In the genomic region with DNA sequence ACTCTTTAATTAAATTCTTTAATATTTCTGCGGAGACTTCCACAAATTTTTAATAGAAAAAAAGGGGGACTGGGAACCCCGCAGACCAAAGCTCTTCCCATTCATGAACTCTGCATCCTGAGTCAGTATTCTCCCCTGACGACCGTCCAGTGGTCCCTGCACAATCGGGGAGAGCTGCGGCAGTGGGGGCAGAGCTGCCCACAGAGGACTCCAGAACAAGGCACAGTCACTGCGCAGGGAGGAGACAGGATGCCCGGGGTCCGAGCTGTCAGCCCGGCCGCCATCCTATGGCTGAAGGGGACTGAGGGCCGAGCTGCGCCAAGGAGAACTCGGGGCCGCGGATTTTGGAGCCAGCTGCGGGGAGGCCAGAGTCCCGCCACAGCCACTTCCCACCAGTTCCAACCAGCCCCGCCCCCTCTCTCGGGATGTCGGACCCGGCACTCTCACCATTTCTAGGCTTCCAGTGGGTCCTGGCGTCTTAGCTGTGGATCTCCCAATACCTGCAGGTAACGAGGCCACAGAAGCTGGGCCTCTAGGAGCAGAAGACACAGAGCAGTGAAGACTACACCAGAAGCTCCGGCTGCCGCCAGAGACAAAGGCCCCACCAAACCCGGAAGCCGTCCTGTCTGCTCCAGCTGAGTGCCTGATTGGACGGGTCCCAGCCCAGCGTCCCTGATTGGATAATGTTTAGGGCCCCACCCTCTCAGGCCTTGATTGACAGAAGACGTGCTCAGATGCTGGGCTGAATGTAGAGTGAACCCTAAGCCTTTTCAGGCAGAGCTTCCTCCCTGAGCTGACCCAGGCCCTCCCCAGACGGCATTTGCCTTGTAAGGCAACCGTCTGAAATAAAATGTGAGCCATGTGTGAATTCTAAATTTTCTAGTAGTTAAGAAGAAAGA, we compare ENCODE assay signal across 1 cellular context.
TF ChIP-seq lines count a peak whose summit lies in the region.

A gene with protein sequence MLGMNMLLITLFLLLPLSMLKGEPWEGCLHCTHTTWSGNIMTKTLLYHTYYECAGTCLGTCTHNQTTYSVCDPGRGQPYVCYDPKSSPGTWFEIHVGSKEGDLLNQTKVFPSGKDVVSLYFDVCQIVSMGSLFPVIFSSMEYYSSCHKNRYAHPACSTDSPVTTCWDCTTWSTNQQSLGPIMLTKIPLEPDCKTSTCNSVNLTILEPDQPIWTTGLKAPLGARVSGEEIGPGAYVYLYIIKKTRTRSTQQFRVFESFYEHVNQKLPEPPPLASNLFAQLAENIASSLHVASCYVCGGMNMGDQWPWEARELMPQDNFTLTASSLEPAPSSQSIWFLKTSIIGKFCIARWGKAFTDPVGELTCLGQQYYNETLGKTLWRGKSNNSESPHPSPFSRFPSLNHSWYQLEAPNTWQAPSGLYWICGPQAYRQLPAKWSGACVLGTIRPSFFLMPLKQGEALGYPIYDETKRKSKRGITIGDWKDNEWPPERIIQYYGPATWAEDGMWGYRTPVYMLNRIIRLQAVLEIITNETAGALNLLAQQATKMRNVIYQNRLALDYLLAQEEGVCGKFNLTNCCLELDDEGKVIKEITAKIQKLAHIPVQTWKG (minus strand): TSS at position 594 of the 899 bp plus-strand sequence. CDS start 13,661 bp downstream, outside the sequence.

TF ChIP-seq in K562, 482 proteins besides CTCF, POLR2A, EP300 and RAD21 (continued from another document and continues in another):
- TF ChIP-seq, protein P1, sequence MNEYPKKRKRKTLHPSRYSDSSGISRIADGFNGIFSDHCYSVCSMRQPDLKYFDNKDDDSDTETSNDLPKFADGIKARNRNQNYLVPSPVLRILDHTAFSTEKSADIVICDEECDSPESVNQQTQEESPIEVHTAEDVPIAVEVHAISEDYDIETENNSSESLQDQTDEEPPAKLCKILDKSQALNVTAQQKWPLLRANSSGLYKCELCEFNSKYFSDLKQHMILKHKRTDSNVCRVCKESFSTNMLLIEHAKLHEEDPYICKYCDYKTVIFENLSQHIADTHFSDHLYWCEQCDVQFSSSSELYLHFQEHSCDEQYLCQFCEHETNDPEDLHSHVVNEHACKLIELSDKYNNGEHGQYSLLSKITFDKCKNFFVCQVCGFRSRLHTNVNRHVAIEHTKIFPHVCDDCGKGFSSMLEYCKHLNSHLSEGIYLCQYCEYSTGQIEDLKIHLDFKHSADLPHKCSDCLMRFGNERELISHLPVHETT (CRISPR knock-in tag; conservative IDR thresholded peaks at IDR 0.05 in 1 of 2, IDR thresholded peaks at IDR 0.05 in 1 of 2), result 0 out of 4 replicates have a peak, but pooled peaks of 1 of the 2 experiments have one; percentile 44
- TF ChIP-seq MECOM (CRISPR knock-in tag; IDR thresholded peaks at IDR 0.05) (no peak), NCOA4 (IDR thresholded peaks at IDR 0.05; ENCODE audit: partially characterized antibody) (no peak), ESRRA (IDR thresholded peaks at IDR 0.05; ENCODE audit: borderline replicate concordance, low read depth) (0 out of 2 replicates have a peak, but pooled peaks have one; percentile 10), HDAC8 (tag; IDR thresholded peaks at IDR 0.05) (0 out of 2 replicates have a peak, but pooled peaks have one; percentile 50), KLF1 (tag; IDR thresholded peaks at IDR 0.05) (no peak), SRF (CRISPR knock-in tag; IDR thresholded peaks at IDR 0.05) (peak in 1 of 2 experiments; percentile 95; a peak in 2 of 4 replicates), MAZ (CRISPR knock-in tag; conservative IDR thresholded peaks at IDR 0.05 in 1 of 2, IDR thresholded peaks at IDR 0.05 in 1 of 2) (peak; percentile 54 to 62; a peak in 1 of 4 replicates), XRCC5 (IDR thresholded peaks at IDR 0.05; ENCODE audit: low read depth, low read length) (no peak), GATAD2B (IDR thresholded peaks at IDR 0.05; ENCODE audit: borderline replicate concordance) (peak; percentile 32; the same call in 1 of the 2 replicates), GTF2F1 (IDR thresholded peaks at IDR 0.05; ENCODE audit: low read depth, low read length) (0 out of 2 replicates have a peak, but pooled peaks have one; percentile 24), SRSF7 (optimal IDR thresholded peaks at IDR 0.05; ENCODE audit: low read depth, low read length) (no peak), ELF4 (CRISPR knock-in tag; IDR thresholded peaks at IDR 0.05) (peak; percentile 96), ETV6 (IDR thresholded peaks at IDR 0.05; ENCODE audit: borderline replicate concordance in 1 of 2, low read depth in 2 of 2, low read length in 1 of 2) (peak in 1 of 2 experiments; percentile 8; a peak in 1 of 4 replicates), ETV6 (CRISPR knock-in tag; IDR thresholded peaks at IDR 0.05; ENCODE audit: borderline replicate concordance) (no peak), OTX1 (CRISPR knock-in tag; IDR thresholded peaks at IDR 0.05) (peak; percentile 89), NCOA1 (IDR thresholded peaks at IDR 0.05; ENCODE audit: low read depth) (peak; percentile 15; the same call in 1 of the 2 replicates), ELF1 (tag; IDR thresholded peaks at IDR 0.05) (peak; percentile 98), YBX1 (IDR thresholded peaks at IDR 0.05) (no peak), FOXK2 (conservative IDR thresholded peaks at IDR 0.05 in 1 of 2, IDR thresholded peaks at IDR 0.05 in 1 of 2; ENCODE audit: low read depth in 2 of 2) (0 out of 4 replicates have a peak, but pooled peaks of 1 of the 2 experiments have one; percentile 20), SP1 (CRISPR knock-in tag; IDR thresholded peaks at IDR 0.05) (peak; percentile 58; the same call in 1 of the 2 replicates), TRIM24 (IDR thresholded peaks at IDR 0.05) (peak in 1 of 2 experiments; percentile 57; a peak in 1 of 4 replicates), NR4A1 (CRISPR knock-in tag; IDR thresholded peaks at IDR 0.05) (no peak), NR4A1 (tag; IDR thresholded peaks at IDR 0.05) (no peak), MCM2 (IDR thresholded peaks at IDR 0.05; ENCODE audit: low read depth) (no peak), CTBP1 (IDR thresholded peaks at IDR 0.05; ENCODE audit: borderline replicate concordance) (peak; percentile 14; the same call in 1 of the 2 replicates), POLR2G (IDR thresholded peaks at IDR 0.05; ENCODE audit: low read depth, low read length) (peak; percentile 85), ZBED1 (IDR thresholded peaks at IDR 0.05) (no peak), CREB1 (IDR thresholded peaks at IDR 0.05) (peak; percentile 57), CREB1 (CRISPR knock-in tag; IDR thresholded peaks at IDR 0.05) (0 out of 2 replicates have a peak, but pooled peaks have one; percentile 13), TBP (optimal IDR thresholded peaks at IDR 0.05; ENCODE audit: low read depth, low read length) (peak; percentile 80), TEAD1 (CRISPR knock-in tag; IDR thresholded peaks at IDR 0.05) (peak in 1 of 2 experiments; percentile 42; a peak in 1 of 4 replicates)
- TF ChIP-seq, protein P2, sequence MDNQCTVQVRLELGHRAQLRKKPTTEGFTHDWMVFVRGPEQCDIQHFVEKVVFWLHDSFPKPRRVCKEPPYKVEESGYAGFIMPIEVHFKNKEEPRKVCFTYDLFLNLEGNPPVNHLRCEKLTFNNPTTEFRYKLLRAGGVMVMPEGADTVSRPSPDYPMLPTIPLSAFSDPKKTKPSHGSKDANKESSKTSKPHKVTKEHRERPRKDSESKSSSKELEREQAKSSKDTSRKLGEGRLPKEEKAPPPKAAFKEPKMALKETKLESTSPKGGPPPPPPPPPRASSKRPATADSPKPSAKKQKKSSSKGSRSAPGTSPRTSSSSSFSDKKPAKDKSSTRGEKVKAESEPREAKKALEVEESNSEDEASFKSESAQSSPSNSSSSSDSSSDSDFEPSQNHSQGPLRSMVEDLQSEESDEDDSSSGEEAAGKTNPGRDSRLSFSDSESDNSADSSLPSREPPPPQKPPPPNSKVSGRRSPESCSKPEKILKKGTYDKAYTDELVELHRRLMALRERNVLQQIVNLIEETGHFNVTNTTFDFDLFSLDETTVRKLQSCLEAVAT (IDR thresholded peaks at IDR 0.05), result peak in 1 of 2 experiments; percentile 73
- TF ChIP-seq, protein P3, sequence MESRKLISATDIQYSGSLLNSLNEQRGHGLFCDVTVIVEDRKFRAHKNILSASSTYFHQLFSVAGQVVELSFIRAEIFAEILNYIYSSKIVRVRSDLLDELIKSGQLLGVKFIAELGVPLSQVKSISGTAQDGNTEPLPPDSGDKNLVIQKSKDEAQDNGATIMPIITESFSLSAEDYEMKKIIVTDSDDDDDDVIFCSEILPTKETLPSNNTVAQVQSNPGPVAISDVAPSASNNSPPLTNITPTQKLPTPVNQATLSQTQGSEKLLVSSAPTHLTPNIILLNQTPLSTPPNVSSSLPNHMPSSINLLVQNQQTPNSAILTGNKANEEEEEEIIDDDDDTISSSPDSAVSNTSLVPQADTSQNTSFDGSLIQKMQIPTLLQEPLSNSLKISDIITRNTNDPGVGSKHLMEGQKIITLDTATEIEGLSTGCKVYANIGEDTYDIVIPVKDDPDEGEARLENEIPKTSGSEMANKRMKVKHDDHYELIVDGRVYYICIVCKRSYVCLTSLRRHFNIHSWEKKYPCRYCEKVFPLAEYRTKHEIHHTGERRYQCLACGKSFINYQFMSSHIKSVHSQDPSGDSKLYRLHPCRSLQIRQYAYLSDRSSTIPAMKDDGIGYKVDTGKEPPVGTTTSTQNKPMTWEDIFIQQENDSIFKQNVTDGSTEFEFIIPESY (CRISPR knock-in tag; IDR thresholded peaks at IDR 0.05), result peak; percentile 22; the same call in 1 of the 2 replicates
- TF ChIP-seq, protein P4, sequence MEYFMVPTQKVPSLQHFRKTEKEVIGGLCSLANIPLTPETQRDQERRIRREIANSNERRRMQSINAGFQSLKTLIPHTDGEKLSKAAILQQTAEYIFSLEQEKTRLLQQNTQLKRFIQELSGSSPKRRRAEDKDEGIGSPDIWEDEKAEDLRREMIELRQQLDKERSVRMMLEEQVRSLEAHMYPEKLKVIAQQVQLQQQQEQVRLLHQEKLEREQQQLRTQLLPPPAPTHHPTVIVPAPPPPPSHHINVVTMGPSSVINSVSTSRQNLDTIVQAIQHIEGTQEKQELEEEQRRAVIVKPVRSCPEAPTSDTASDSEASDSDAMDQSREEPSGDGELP (CRISPR knock-in tag; IDR thresholded peaks at IDR 0.05; ENCODE audit: borderline replicate concordance), result peak; percentile 84; the same call in 1 of the 2 replicates
- TF ChIP-seq, protein P5, sequence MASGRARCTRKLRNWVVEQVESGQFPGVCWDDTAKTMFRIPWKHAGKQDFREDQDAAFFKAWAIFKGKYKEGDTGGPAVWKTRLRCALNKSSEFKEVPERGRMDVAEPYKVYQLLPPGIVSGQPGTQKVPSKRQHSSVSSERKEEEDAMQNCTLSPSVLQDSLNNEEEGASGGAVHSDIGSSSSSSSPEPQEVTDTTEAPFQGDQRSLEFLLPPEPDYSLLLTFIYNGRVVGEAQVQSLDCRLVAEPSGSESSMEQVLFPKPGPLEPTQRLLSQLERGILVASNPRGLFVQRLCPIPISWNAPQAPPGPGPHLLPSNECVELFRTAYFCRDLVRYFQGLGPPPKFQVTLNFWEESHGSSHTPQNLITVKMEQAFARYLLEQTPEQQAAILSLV (tag; IDR thresholded peaks at IDR 0.05), result no peak
- TF ChIP-seq, protein P6, sequence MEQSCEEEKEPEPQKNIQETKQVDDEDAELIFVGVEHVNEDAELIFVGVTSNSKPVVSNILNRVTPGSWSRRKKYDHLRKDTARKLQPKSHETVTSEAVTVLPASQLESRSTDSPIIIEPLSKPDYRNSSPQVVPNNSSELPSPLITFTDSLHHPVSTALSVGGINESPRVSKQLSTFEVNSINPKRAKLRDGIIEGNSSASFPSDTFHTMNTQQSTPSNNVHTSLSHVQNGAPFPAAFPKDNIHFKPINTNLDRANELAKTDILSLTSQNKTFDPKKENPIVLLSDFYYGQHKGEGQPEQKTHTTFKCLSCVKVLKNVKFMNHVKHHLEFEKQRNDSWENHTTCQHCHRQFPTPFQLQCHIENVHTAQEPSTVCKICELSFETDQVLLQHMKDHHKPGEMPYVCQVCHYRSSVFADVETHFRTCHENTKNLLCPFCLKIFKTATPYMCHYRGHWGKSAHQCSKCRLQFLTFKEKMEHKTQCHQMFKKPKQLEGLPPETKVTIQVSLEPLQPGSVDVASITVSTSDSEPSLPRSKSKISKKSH (CRISPR knock-in tag; IDR thresholded peaks at IDR 0.05), result no peak
- TF ChIP-seq, protein P7, sequence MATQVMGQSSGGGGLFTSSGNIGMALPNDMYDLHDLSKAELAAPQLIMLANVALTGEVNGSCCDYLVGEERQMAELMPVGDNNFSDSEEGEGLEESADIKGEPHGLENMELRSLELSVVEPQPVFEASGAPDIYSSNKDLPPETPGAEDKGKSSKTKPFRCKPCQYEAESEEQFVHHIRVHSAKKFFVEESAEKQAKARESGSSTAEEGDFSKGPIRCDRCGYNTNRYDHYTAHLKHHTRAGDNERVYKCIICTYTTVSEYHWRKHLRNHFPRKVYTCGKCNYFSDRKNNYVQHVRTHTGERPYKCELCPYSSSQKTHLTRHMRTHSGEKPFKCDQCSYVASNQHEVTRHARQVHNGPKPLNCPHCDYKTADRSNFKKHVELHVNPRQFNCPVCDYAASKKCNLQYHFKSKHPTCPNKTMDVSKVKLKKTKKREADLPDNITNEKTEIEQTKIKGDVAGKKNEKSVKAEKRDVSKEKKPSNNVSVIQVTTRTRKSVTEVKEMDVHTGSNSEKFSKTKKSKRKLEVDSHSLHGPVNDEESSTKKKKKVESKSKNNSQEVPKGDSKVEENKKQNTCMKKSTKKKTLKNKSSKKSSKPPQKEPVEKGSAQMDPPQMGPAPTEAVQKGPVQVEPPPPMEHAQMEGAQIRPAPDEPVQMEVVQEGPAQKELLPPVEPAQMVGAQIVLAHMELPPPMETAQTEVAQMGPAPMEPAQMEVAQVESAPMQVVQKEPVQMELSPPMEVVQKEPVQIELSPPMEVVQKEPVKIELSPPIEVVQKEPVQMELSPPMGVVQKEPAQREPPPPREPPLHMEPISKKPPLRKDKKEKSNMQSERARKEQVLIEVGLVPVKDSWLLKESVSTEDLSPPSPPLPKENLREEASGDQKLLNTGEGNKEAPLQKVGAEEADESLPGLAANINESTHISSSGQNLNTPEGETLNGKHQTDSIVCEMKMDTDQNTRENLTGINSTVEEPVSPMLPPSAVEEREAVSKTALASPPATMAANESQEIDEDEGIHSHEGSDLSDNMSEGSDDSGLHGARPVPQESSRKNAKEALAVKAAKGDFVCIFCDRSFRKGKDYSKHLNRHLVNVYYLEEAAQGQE (CRISPR knock-in tag; IDR thresholded peaks at IDR 0.05; ENCODE audit: low read depth), result peak; percentile 82
- TF ChIP-seq, protein P8, sequence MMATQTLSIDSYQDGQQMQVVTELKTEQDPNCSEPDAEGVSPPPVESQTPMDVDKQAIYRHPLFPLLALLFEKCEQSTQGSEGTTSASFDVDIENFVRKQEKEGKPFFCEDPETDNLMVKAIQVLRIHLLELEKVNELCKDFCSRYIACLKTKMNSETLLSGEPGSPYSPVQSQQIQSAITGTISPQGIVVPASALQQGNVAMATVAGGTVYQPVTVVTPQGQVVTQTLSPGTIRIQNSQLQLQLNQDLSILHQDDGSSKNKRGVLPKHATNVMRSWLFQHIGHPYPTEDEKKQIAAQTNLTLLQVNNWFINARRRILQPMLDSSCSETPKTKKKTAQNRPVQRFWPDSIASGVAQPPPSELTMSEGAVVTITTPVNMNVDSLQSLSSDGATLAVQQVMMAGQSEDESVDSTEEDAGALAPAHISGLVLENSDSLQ (IDR thresholded peaks at IDR 0.05), result peak; percentile 99
